9 cellular contexts compared by ENCODE assay signal in genomic region chr10:5297466-5297865, GRCh38.
DNase-seq lines count a peak whose midpoint lies in the region; ATAC-seq and TF ChIP-seq lines count a peak whose summit lies in the region.
"Had no signal": no experiment of that assay in that cellular context is flagged by ENCODE, and none has a peak within 500 bp of the region (broad histone marks: within the 10 kb centered on the region; RNA-seq: fewer than 3 reads in every experiment).

No MANE protein-coding gene starts in this region.

- H2AFZ ChIP-seq in H9 (ENCODE audit: low read length), result no peak overlapping the region

- H3K56ac ChIP-seq in H9 (ENCODE audit: insufficient read length, low read depth, low read length), result no peak overlapping the region

- no peak overlapping the region for H4K8ac ChIP-seq in H9 (replicated peaks; ENCODE audit: insufficient read length, low read depth, low read length)

- no peak overlapping the region for H3K14ac ChIP-seq in H9 (ENCODE audit: insufficient read depth, low read length)

- no peak overlapping the region for H2BK120ac ChIP-seq in H9 (ENCODE audit: low read depth, low read length, poor library complexity, severe bottlenecking)

- no peaks in the 10 kb centered on the region for H3K9me3 ChIP-seq in CD4-positive, CD25-positive, alpha-beta regulatory T cell (ENCODE audit: control insufficient read depth in 2 of 2, low read length in 2 of 2)
- H3K9me3 ChIP-seq in adrenal gland (replicated peaks in 1 of 3), result no peaks in the 10 kb centered on the region
- no peaks in the 10 kb centered on the region for H3K9me3 ChIP-seq in H9 (ENCODE audit: control insufficient read depth, low read depth, low read length)
- H3K9me3 ChIP-seq in ovary, result no peaks in the 10 kb centered on the region

- intact Hi-C loops in adrenal gland (cut with DNase I), result no loop called here
- intact Hi-C loops in ovary (cut with DNase I), result no loop called here

- no peak overlapping the region for H2AK5ac ChIP-seq in H9 (ENCODE audit: insufficient read length, low read length)

- H3K4me2 ChIP-seq in H9 (ENCODE audit: insufficient read depth, insufficient read length, low read length), result no peak overlapping the region

- H3K9ac ChIP-seq in H9 (ENCODE audit: extremely low read depth, insufficient read length, low read length), result no peak overlapping the region

- H3K23ac ChIP-seq in H9 (ENCODE audit: insufficient read length, low read depth, low read length), result no peak overlapping the region

- H3K79me1 ChIP-seq in H9 (ENCODE audit: insufficient read depth, low read depth, low read length, poor library complexity, severe bottlenecking), result no peaks in the 10 kb centered on the region

- H2BK15ac ChIP-seq in H9 (ENCODE audit: low read depth, low read length), result no peak overlapping the region; the same call in 1 of the 2 replicates

- no peak overlapping the region for H3T11ph ChIP-seq in H9 (ENCODE audit: low read length)

- H3K4me3 ChIP-seq in CD4-positive, CD25-positive, alpha-beta regulatory T cell (ENCODE audit: low read depth, low read length), result peak overlapping the region; percentile 55
- no peak overlapping the region for H3K4me3 ChIP-seq in adrenal gland
- H3K4me3 ChIP-seq in ovary, result no peak overlapping the region

- peak overlapping the region; percentile 65 for H3K27ac ChIP-seq in CD4-positive, CD25-positive, alpha-beta regulatory T cell (ENCODE audit: insufficient read depth, low read length, poor library complexity, severe bottlenecking)
- no peak overlapping the region for H3K27ac ChIP-seq in adrenal gland
- no peak overlapping the region for H3K27ac ChIP-seq in H9 (ENCODE audit: insufficient read length, low read depth, low read length)
- no peak overlapping the region for H3K27ac ChIP-seq in ovary

- peak in 1 of 3 donors; percentile 91 for DNase-seq in CD4-positive, CD25-positive, alpha-beta regulatory T cell
- DNase-seq in NOMO-1 treated with DMSO at 0.1 percent for 48 hours (lab: John Stamatoyannopoulos, UW; ENCODE audit: unreplicated experiment), result peak; percentile 85
- peak in 5 of 7 donors; percentile 22 to 56 (median 30) for DNase-seq in adrenal gland
- no peak for DNase-seq in left lobe of liver (ENCODE audit: low spot score)
- no peak for DNase-seq in NCI-H226
- DNase-seq in NCI-H1092 (lab: John Stamatoyannopoulos, UW), result no peak
- DNase-seq in H9, result no peak
- no peak for DNase-seq in ovary
- DNase-seq: activated B cell treated with CpG ODN at 0.5 μM for 24 hours had no signal

- peak overlapping the region in 3 of 4 donors; percentile 71 to 95 (median 80) for H3K4me3 Mint-ChIP-seq in CD4-positive, CD25-positive, alpha-beta regulatory T cell
- H3K4me3 Mint-ChIP-seq in H9, result no peak overlapping the region
- H3K4me3 Mint-ChIP-seq: activated B cell treated with CpG ODN at 0.5 μM for 24 hours had no signal

- TF ChIP-seq POLR2A in adrenal gland (IDR thresholded peaks at IDR 0.05) (no peak), ovary (IDR thresholded peaks at IDR 0.05) (no peak)

- H3K23me2 ChIP-seq in H9 (ENCODE audit: insufficient read length, low read depth, low read length, poor library complexity, severe bottlenecking), result no peaks in the 10 kb centered on the region

- TF ChIP-seq CTCF in adrenal gland (IDR thresholded peaks at IDR 0.05), result no peak
- no peak for TF ChIP-seq CTCF in H9 (conservative IDR thresholded peaks at IDR 0.05)
- no peak for TF ChIP-seq CTCF in ovary (IDR thresholded peaks at IDR 0.05)

- peaks cover 0 to 9% (median 0%) of the 10 kb centered on the region in 7 donors for H3K9me3 Mint-ChIP-seq in CD4-positive, CD25-positive, alpha-beta regulatory T cell
- peaks cover 4 to 45% of the 10 kb centered on the region in 2 experiments; a peak in 4 of 5 replicates for H3K9me3 Mint-ChIP-seq in H9
- H3K9me3 Mint-ChIP-seq: activated B cell treated with CpG ODN at 0.5 μM for 24 hours had no signal

- 62 to 64% (median 62%) methylated on average over 3 of the region's 3 CpGs for WGBS in adrenal gland, 4 donors
- no CpG with 5 or more reads among the region's 3 CpGs for WGBS in H9 (ENCODE audit: extremely low coverage, insufficient read length, low lambda C conversion rate)
- WGBS in ovary, 3 donors, result 76 to 83% (median 82%) methylated on average over 3 of the region's 3 CpGs

- peaks cover 8% of the 10 kb centered on the region for H3K36me3 Mint-ChIP-seq in CD4-positive, CD25-positive, alpha-beta regulatory T cell
- H3K36me3 Mint-ChIP-seq in H9 (ENCODE audit: insufficient read depth in 1 of 3, low read depth in 3 of 3), result no peaks in the 10 kb centered on the region; a peak in 2 of 7 replicates

- no peak overlapping the region for H2BK5ac ChIP-seq in H9 (ENCODE audit: insufficient read length, low read length)

- peaks cover 51% of the 10 kb centered on the region for H3K4me1 ChIP-seq in CD4-positive, CD25-positive, alpha-beta regulatory T cell (ENCODE audit: control insufficient read depth, insufficient read depth, low read length, poor library complexity, severe bottlenecking)
- H3K4me1 ChIP-seq in adrenal gland (replicated peaks in 1 of 2) (no peaks in the 10 kb centered on the region), H9 (ENCODE audit: insufficient read depth, low read length) (no peaks in the 10 kb centered on the region), ovary (ENCODE audit: insufficient read depth) (no peaks in the 10 kb centered on the region)

- H4K5ac ChIP-seq in H9 (ENCODE audit: insufficient read length, low read depth, low read length), result no peak overlapping the region

- H3K27ac Mint-ChIP-seq in CD4-positive, CD25-positive, alpha-beta regulatory T cell, result peak overlapping the region; percentile 80 to 96 (median 92)
- no peak overlapping the region for H3K27ac Mint-ChIP-seq in H9
- H3K27ac Mint-ChIP-seq: activated B cell treated with CpG ODN at 0.5 μM for 24 hours had no signal

- H2BK12ac ChIP-seq in H9 (ENCODE audit: insufficient read length, low read depth, low read length), result no peak overlapping the region

- H3K18ac ChIP-seq in H9 (ENCODE audit: insufficient read length, low read depth, low read length), result no peak overlapping the region

- no peak overlapping the region for H4K91ac ChIP-seq in H9 (ENCODE audit: insufficient read length, low read depth, low read length)

- H4K20me1 ChIP-seq in H9 (ENCODE audit: control insufficient read depth, insufficient read depth, insufficient read length), result no peaks in the 10 kb centered on the region

- peak; percentile 32 to 37 for ATAC-seq in CD4-positive, CD25-positive, alpha-beta regulatory T cell (ENCODE audit: low read depth in 2 of 2)
- ATAC-seq in left lobe of liver, result peak; percentile 36

- H3K27me3 ChIP-seq in CD4-positive, CD25-positive, alpha-beta regulatory T cell (ENCODE audit: control insufficient read depth, insufficient read depth, low read length), result no peaks in the 10 kb centered on the region
- H3K27me3 ChIP-seq in adrenal gland (no peaks in the 10 kb centered on the region), H9 (ENCODE audit: insufficient read depth, low read length) (no peaks in the 10 kb centered on the region), ovary (no peaks in the 10 kb centered on the region)

- no peak for TF ChIP-seq EP300 in ovary (IDR thresholded peaks at IDR 0.05)

- H3K27me3 Mint-ChIP-seq in CD4-positive, CD25-positive, alpha-beta regulatory T cell, result no peaks in the 10 kb centered on the region
- no peaks in the 10 kb centered on the region; the same call in 1 of the 2 replicates for H3K27me3 Mint-ChIP-seq in H9 (ENCODE audit: low read depth)
- H3K27me3 Mint-ChIP-seq: activated B cell treated with CpG ODN at 0.5 μM for 24 hours had no signal

- peaks cover 39 to 62% (median 49%) of the 10 kb centered on the region in 4 donors for H3K4me1 Mint-ChIP-seq in CD4-positive, CD25-positive, alpha-beta regulatory T cell
- H3K4me1 Mint-ChIP-seq in H9, result peaks cover 13% of the 10 kb centered on the region in 2 experiments

- no peaks in the 10 kb centered on the region for H3K79me2 ChIP-seq in H9 (ENCODE audit: insufficient read depth, low read length)

- no peaks in the 10 kb centered on the region for H3K36me3 ChIP-seq in CD4-positive, CD25-positive, alpha-beta regulatory T cell (ENCODE audit: control insufficient read depth, insufficient read depth, low read length)
- H3K36me3 ChIP-seq in adrenal gland (replicated peaks in 1 of 2), result no peaks in the 10 kb centered on the region
- H3K36me3 ChIP-seq in ovary, result no peaks in the 10 kb centered on the region

- H3K4ac ChIP-seq in H9 (ENCODE audit: low read depth, low read length), result no peak overlapping the region

- no peak overlapping the region for H2BK20ac ChIP-seq in H9 (ENCODE audit: low read depth, low read length, poor library complexity, severe bottlenecking)

Comparison
In these comparisons a context has a peak if more than half of its experiments do, and no peak if none do; other contexts are left out.
1. DNase-seq: peak in NOMO-1 treated with DMSO at 0.1 percent for 48 hours (single experiment) and adrenal gland (5 of 7); none in left lobe of liver (single experiment), NCI-H226 (single experiment), NCI-H1092 (single experiment), H9 (single experiment) and ovary (0 of 5).
2. H3K27ac Mint-ChIP-seq: peak in CD4-positive, CD25-positive, alpha-beta regulatory T cell (3 of 3); none in H9 (0 of 3).
3. H3K4me3 Mint-ChIP-seq: peak in CD4-positive, CD25-positive, alpha-beta regulatory T cell (3 of 4); none in H9 (0 of 2).